Comparison of ENCODE assay signal across 10 cellular contexts in genomic region chr7:155381852-155382801, GRCh38.
DNase-seq lines count a peak whose midpoint lies in the region; ATAC-seq and TF ChIP-seq lines count a peak whose summit lies in the region.
"Had no signal": no experiment of that assay in that cellular context is flagged by ENCODE, and none has a peak within 500 bp of the region (broad histone marks: within the 10 kb centered on the region; RNA-seq: fewer than 3 reads in every experiment).

No MANE protein-coding gene starts in this region.

- no peak for TF ChIP-seq CTCF in HFFc6 (IDR thresholded peaks at IDR 0.05)

- H3K36me3 Mint-ChIP-seq in HFFc6 (ENCODE audit: low read depth) (no peaks in the 10 kb centered on the region), immature natural killer cell (no peaks in the 10 kb centered on the region)
- no peaks in the 10 kb centered on the region for H3K36me3 Mint-ChIP-seq in activated T-helper 17 cell treated with anti-CD3 and anti-CD28 coated beads, Interleukin-2, amount 50 U/mL, for 72 hours (ENCODE audit: low read depth)

- H3K27me3 ChIP-seq in skeletal muscle satellite cell (ENCODE audit: control insufficient read depth, insufficient read depth, low read length) = peaks cover 78% of the 10 kb centered on the region

- H3K4me3 Mint-ChIP-seq in HFFc6 (peak overlapping the region; percentile 54; the same call in 1 of the 2 replicates), immature natural killer cell (peak overlapping the region in 4 of 5 donors; percentile 47 to 79 (median 68))
- H3K4me3 Mint-ChIP-seq in activated T-helper 17 cell treated with anti-CD3 and anti-CD28 coated beads, Interleukin-2, amount 50 U/mL, for 72 hours = peak overlapping the region; percentile 39

- DNase-seq in HFFc6 (no peak), immature natural killer cell (no peak), NCI-H748 treated with DMSO at 0.1 percent for 48 hours (lab: John Stamatoyannopoulos, UW) (no peak)
- no peak for DNase-seq in NK-92 treated with Interleukin-12 subunit alpha and Interleukin-12 subunit beta, amount 100 ng/mL, for 24 hours (lab: John Stamatoyannopoulos, UW)
- no peak for DNase-seq in activated CD4-positive, CD25-positive, alpha-beta regulatory T cell (lab: John Stamatoyannopoulos, UW)
- DNase-seq: SHP77 treated with DMSO at 0.1 percent for 48 hours, thyroid gland had no signal

- no peaks in the 10 kb centered on the region for H3K9me3 Mint-ChIP-seq in HFFc6
- H3K9me3 Mint-ChIP-seq in activated T-helper 17 cell treated with anti-CD3 and anti-CD28 coated beads, Interleukin-2, amount 50 U/mL, for 72 hours = no peaks in the 10 kb centered on the region
- peaks cover 0 to 2% (median 0%) of the 10 kb centered on the region in 6 donors for H3K9me3 Mint-ChIP-seq in immature natural killer cell

- H3K4me2 ChIP-seq in skeletal muscle satellite cell (ENCODE audit: low read length) = peak overlapping the region; percentile 68

- peaks cover 7% of the 10 kb centered on the region for H3K4me1 ChIP-seq in skeletal muscle satellite cell (ENCODE audit: control insufficient read depth, insufficient read depth, low read length)

- ATAC-seq in activated T-helper 17 cell treated with anti-CD3 and anti-CD28 coated beads, Interleukin-2, amount 50 U/mL, for 72 hours (replicated peaks) = no peak
- no peak for ATAC-seq in GM19455 (IDR thresholded peaks at IDR 0.05; ENCODE audit: unreplicated experiment)

- peak overlapping the region; percentile 54 for H3K4me3 ChIP-seq in skeletal muscle satellite cell (ENCODE audit: low read length)

- peaks cover 65% of the 10 kb centered on the region for H3K27me3 Mint-ChIP-seq in HFFc6 (ENCODE audit: insufficient read depth)
- peaks cover 68% of the 10 kb centered on the region for H3K27me3 Mint-ChIP-seq in activated T-helper 17 cell treated with anti-CD3 and anti-CD28 coated beads, Interleukin-2, amount 50 U/mL, for 72 hours
- H3K27me3 Mint-ChIP-seq in immature natural killer cell (ENCODE audit: low read depth in 3 of 3) = peaks cover 22 to 43% (median 23%) of the 10 kb centered on the region in 3 donors

- H3K4me1 Mint-ChIP-seq in HFFc6 (ENCODE audit: low read depth) (no peaks in the 10 kb centered on the region), immature natural killer cell (peaks cover 12 to 18% of the 10 kb centered on the region in 2 donors)
- H3K4me1 Mint-ChIP-seq in activated T-helper 17 cell treated with anti-CD3 and anti-CD28 coated beads, Interleukin-2, amount 50 U/mL, for 72 hours = peaks cover 5% of the 10 kb centered on the region

- no peak overlapping the region for H3K9ac ChIP-seq in skeletal muscle satellite cell (ENCODE audit: low read depth, low read length)

- no peaks in the 10 kb centered on the region for H3K9me3 ChIP-seq in skeletal muscle satellite cell (replicated peaks; ENCODE audit: low read length)
- H3K9me3 ChIP-seq: thyroid gland had no signal

- H3K27ac Mint-ChIP-seq in HFFc6 = no peak overlapping the region
- no peak overlapping the region for H3K27ac Mint-ChIP-seq in activated T-helper 17 cell treated with anti-CD3 and anti-CD28 coated beads, Interleukin-2, amount 50 U/mL, for 72 hours
- no peak overlapping the region for H3K27ac Mint-ChIP-seq in immature natural killer cell

- no peaks in the 10 kb centered on the region for H3K36me3 ChIP-seq in skeletal muscle satellite cell (ENCODE audit: insufficient read depth, low read length)
- H3K36me3 ChIP-seq: thyroid gland had no signal
